17 cellular contexts compared by ENCODE assay signal in the genomic region with DNA sequence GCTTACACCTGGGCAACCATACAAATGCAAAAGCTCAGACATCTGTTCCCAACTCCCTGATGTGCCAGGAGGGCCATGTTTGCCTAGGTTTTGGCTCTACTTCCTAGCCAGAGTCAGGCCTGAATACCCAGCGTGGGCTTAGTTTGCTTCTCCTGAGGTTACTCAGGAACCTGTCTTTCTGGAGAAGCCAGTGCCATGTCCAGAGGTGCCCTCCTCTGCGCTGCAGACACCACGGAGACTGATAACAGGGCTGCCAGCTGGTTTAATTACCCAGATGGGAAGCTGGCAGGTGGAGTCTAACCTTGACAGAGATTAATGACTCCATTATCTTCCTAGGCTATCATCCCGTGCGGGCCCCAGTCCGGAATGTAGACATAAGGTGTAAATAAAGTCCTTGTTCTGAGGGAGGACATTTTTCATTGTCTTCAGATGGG. TPM values are rescaled to one million over a fixed set of nuclear protein-coding genes. Genes with fewer than 3 reads are reported as not detected.
A peak's percentile ranks its signal among the peaks of the same experiment; 100 is the strongest.
DNase-seq lines count a peak whose midpoint lies in the region; ATAC-seq and TF ChIP-seq lines count a peak whose summit lies in the region.
"Had no signal": no experiment of that assay in that cellular context is flagged by ENCODE, and none has a peak within 500 bp of the region (broad histone marks: within the 10 kb centered on the region; RNA-seq: fewer than 3 reads in every experiment).

No MANE protein-coding gene starts in this region.

- no peak for TF ChIP-seq EP300 in esophagus muscularis mucosa (IDR thresholded peaks at IDR 0.05)

- ATAC-seq in omental fat pad (ENCODE audit: low FRiP score) = no peak
- ATAC-seq: activated CD4-positive, CD25-positive, alpha-beta regulatory T cell treated with anti-CD3 and anti-CD28 coated beads, Interleukin-2, amount 50 U/mL, for 24 hours; foreskin keratinocyte; lower lobe of right lung; T-cell had no signal

- H3K4me3 ChIP-seq in esophagus muscularis mucosa = no peak overlapping the region
- H3K4me3 ChIP-seq: lower lobe of right lung had no signal

- intact Hi-C loops in activated T-helper 2 cell treated with anti-CD3 and anti-CD28 coated beads, Interferon-gamma antibody, Interleukin-2, Interleukin-4, amounts not matched to agents 10 μg/mL and 5 μg/mL and 100 μg/mL, durations not matched to agents 14 hours and 24 hours and 36 hours (cut with micrococcal nuclease) = no loop called here
- intact Hi-C loops in esophagus muscularis mucosa (cut with DNase I) = no loop called here

- peaks cover 0 to 10% (median 3%) of the 10 kb centered on the region in 4 donors for H3K4me1 ChIP-seq in esophagus muscularis mucosa
- H3K4me1 ChIP-seq: foreskin keratinocyte had no signal

- no peaks in the 10 kb centered on the region for H3K36me3 ChIP-seq in esophagus muscularis mucosa
- H3K36me3 ChIP-seq: lower lobe of right lung had no signal

- WGBS in esophagus muscularis mucosa = 60% methylated on average over 6 of the region's 6 CpGs

- peaks cover 0 to 6% (median 2%) of the 10 kb centered on the region in 4 donors for H3K9me3 ChIP-seq in esophagus muscularis mucosa
- H3K9me3 ChIP-seq: lower lobe of right lung had no signal

- H3K36me3 Mint-ChIP-seq in activated T-helper 2 cell treated with anti-CD3 and anti-CD28 coated beads, Interferon-gamma antibody, Interleukin-2, Interleukin-4, amounts not matched to agents 10 μg/mL and 5 μg/mL and 100 μg/mL, durations not matched to agents 14 hours and 24 hours and 36 hours (ENCODE audit: low read depth) = peaks cover 5% of the 10 kb centered on the region
- H3K36me3 Mint-ChIP-seq: activated naive CD4-positive, alpha-beta T cell treated with anti-CD3 and anti-CD28 coated beads, Interleukin-2, amount 50 U/mL, for 24 hours had no signal

- H3K27me3 ChIP-seq in esophagus muscularis mucosa = no peaks in the 10 kb centered on the region

- peak; percentile 40 for DNase-seq in DMS153 treated with DMSO at 0.1 percent for 48 hours (lab: John Stamatoyannopoulos, UW; ENCODE audit: unreplicated experiment)
- DNase-seq in NCI-H2029 (lab: John Stamatoyannopoulos, UW) = peak; percentile 68
- DNase-seq in NCI-H748 treated with DMSO at 0.1 percent for 48 hours (lab: John Stamatoyannopoulos, UW) = peak; percentile 69
- DNase-seq in left kidney (ENCODE audit: low read depth, low spot score) = peak; percentile 69
- no peak for DNase-seq in activated T-helper 2 cell treated with anti-CD3 and anti-CD28 coated beads, Interferon-gamma antibody, Interleukin-2, Interleukin-4, amounts not matched to agents 10 μg/mL and 5 μg/mL and 100 μg/mL, durations not matched to agents 14 hours and 24 hours and 36 hours (ENCODE audit: low spot score)
- DNase-seq in esophagus muscularis mucosa (ENCODE audit: extremely low spot score) = no peak
- no peak for DNase-seq in omental fat pad (ENCODE audit: low spot score)
- DNase-seq: CD4-positive, alpha-beta memory T cell; effector memory CD4-positive, alpha-beta T cell; foreskin keratinocyte; IMR-90; lower lobe of right lung; NCI-H1092 treated with DMSO at 0.1 percent for 48 hours; nephron progenitor cell; T-cell had no signal

- H3K4me1 Mint-ChIP-seq in activated T-helper 2 cell treated with anti-CD3 and anti-CD28 coated beads, Interferon-gamma antibody, Interleukin-2, Interleukin-4, amounts not matched to agents 10 μg/mL and 5 μg/mL and 100 μg/mL, durations not matched to agents 14 hours and 24 hours and 36 hours (ENCODE audit: low read depth) = peaks cover 24% of the 10 kb centered on the region
- H3K4me1 Mint-ChIP-seq: nephron progenitor cell had no signal

- H3K27ac Mint-ChIP-seq in activated T-helper 2 cell treated with anti-CD3 and anti-CD28 coated beads, Interferon-gamma antibody, Interleukin-2, Interleukin-4, amounts not matched to agents 10 μg/mL and 5 μg/mL and 100 μg/mL, durations not matched to agents 14 hours and 24 hours and 36 hours = no peak overlapping the region
- H3K27ac Mint-ChIP-seq: activated naive CD4-positive, alpha-beta T cell treated with anti-CD3 and anti-CD28 coated beads, Interleukin-2, amount 50 U/mL, for 24 hours; CD4-positive, alpha-beta memory T cell; nephron progenitor cell; T-cell had no signal

- peaks cover 2% of the 10 kb centered on the region for H3K27me3 Mint-ChIP-seq in activated T-helper 2 cell treated with anti-CD3 and anti-CD28 coated beads, Interferon-gamma antibody, Interleukin-2, Interleukin-4, amounts not matched to agents 10 μg/mL and 5 μg/mL and 100 μg/mL, durations not matched to agents 14 hours and 24 hours and 36 hours (ENCODE audit: low read depth)
- H3K27me3 Mint-ChIP-seq: activated naive CD4-positive, alpha-beta T cell treated with anti-CD3 and anti-CD28 coated beads, Interleukin-2, amount 50 U/mL, for 24 hours had no signal

- TF ChIP-seq CTCF in esophagus muscularis mucosa (IDR thresholded peaks at IDR 0.05) = no peak
- no peak for TF ChIP-seq CTCF in omental fat pad (IDR thresholded peaks at IDR 0.05)

- no peak overlapping the region for H3K4me3 Mint-ChIP-seq in activated T-helper 2 cell treated with anti-CD3 and anti-CD28 coated beads, Interferon-gamma antibody, Interleukin-2, Interleukin-4, amounts not matched to agents 10 μg/mL and 5 μg/mL and 100 μg/mL, durations not matched to agents 14 hours and 24 hours and 36 hours (ENCODE audit: low read depth)
- H3K4me3 Mint-ChIP-seq: activated naive CD4-positive, alpha-beta T cell treated with anti-CD3 and anti-CD28 coated beads, Interleukin-2, amount 50 U/mL, for 24 hours; CD4-positive, alpha-beta memory T cell; nephron progenitor cell; T-cell had no signal

- H3K9me3 Mint-ChIP-seq in activated T-helper 2 cell treated with anti-CD3 and anti-CD28 coated beads, Interferon-gamma antibody, Interleukin-2, Interleukin-4, amounts not matched to agents 10 μg/mL and 5 μg/mL and 100 μg/mL, durations not matched to agents 14 hours and 24 hours and 36 hours = peaks cover 16% of the 10 kb centered on the region
- H3K9me3 Mint-ChIP-seq: activated naive CD4-positive, alpha-beta T cell treated with anti-CD3 and anti-CD28 coated beads, Interleukin-2, amount 50 U/mL, for 24 hours had no signal

- TF ChIP-seq POLR2A in esophagus muscularis mucosa (IDR thresholded peaks at IDR 0.05; ENCODE audit: low read depth) = no peak

- H3K27ac ChIP-seq in esophagus muscularis mucosa (replicated peaks in 1 of 4) = no peak overlapping the region
- H3K27ac ChIP-seq: foreskin keratinocyte, lower lobe of right lung had no signal

RNA-seq across cellular contexts. Expression of a gene that starts 29.1 kb away (rescaled TPM):
- 49.3 and 51.0 TPM in 2 replicates for total RNA-seq in activated T-helper 2 cell treated with anti-CD3 and anti-CD28 coated beads, Interferon-gamma antibody, Interleukin-2, Interleukin-4, amounts not matched to agents 10 μg/mL and 5 μg/mL and 100 μg/mL, durations not matched to agents 14 hours and 24 hours and 36 hours
- total RNA-seq in esophagus muscularis mucosa = 10 to 100 TPM; 35.7 to 46.7 (median 41.3) TPM
- 100 to 1,000 TPM in 1 of 4 donors, 10 to 100 TPM in 3; 40.5 to 106 (median 54.8) TPM for total RNA-seq in omental fat pad

Comparison
In these comparisons a context has a peak if more than half of its experiments do, and no peak if none do; other contexts are left out.
1. DNase-seq: peak in DMS153 treated with DMSO at 0.1 percent for 48 hours (single experiment), NCI-H2029 (single experiment), NCI-H748 treated with DMSO at 0.1 percent for 48 hours (single experiment) and left kidney (single experiment); none in activated T-helper 2 cell treated with anti-CD3 and anti-CD28 coated beads, Interferon-gamma antibody, Interleukin-2, Interleukin-4, amounts not matched to agents 10 μg/mL and 5 μg/mL and 100 μg/mL, durations not matched to agents 14 hours and 24 hours and 36 hours (single experiment), esophagus muscularis mucosa (single experiment) and omental fat pad (single experiment).